In genomic region chr7:140594131-140594691, GRCh38 we compare ENCODE assay signal across 16 cellular contexts. TPM values are rescaled to one million over a fixed set of nuclear protein-coding genes. Genes with fewer than 3 reads are reported as not detected.
DNase-seq lines count a peak whose midpoint lies in the region; ATAC-seq and TF ChIP-seq lines count a peak whose summit lies in the region.
"Had no signal": no experiment of that assay in that cellular context is flagged by ENCODE, and none has a peak within 500 bp of the region (broad histone marks: within the 10 kb centered on the region; RNA-seq: fewer than 3 reads in every experiment).

No MANE protein-coding gene starts in this region.

- intact Hi-C loops in heart left ventricle (cut with DNase I) (loop anchor here in 1 of 10 donors (10.0 kb wide), 1 partner anchor 51 kb away; the partner anchor contains the start of gene DENND2A), cardiac septum (cut with DNase I) (loop anchor here (10.0 kb wide), 1 partner anchor 59 kb away; no protein-coding TSS in a partner anchor), left cardiac atrium (cut with DNase I) (no loop called here)

- no peaks in the 10 kb centered on the region for H3K27me3 ChIP-seq in heart left ventricle
- H3K27me3 ChIP-seq: Peyer's patch had no signal

- peak overlapping the region in 1 of 3 experiments; percentile 39 for H3K4me3 Mint-ChIP-seq in nephron
- no peak overlapping the region for H3K4me3 Mint-ChIP-seq in natural killer cell treated with Interleukin-12 subunit alpha and Interleukin-12 subunit beta and Interleukin-15 and Interleukin-18, amount 100 ng/mL, for 72 hours

- H3K36me3 Mint-ChIP-seq in nephron (ENCODE audit: low read depth), result peaks cover 5% of the 10 kb centered on the region
- no peaks in the 10 kb centered on the region for H3K36me3 Mint-ChIP-seq in natural killer cell treated with Interleukin-12 subunit alpha and Interleukin-12 subunit beta and Interleukin-15 and Interleukin-18, amount 100 ng/mL, for 72 hours

- TF ChIP-seq CTCF in heart left ventricle (IDR thresholded peaks at IDR 0.05) (no peak), nephron (IDR thresholded peaks at IDR 0.05; ENCODE audit: unreplicated experiment in 3 of 3) (no peak)

- 61 to 73% (median 71%) methylated on average over 13 of the region's 13 CpGs for WGBS in heart left ventricle, 4 donors

- no peaks in the 10 kb centered on the region for H3K9me3 ChIP-seq in heart left ventricle
- H3K9me3 ChIP-seq: Peyer's patch had no signal

- peaks cover 0 to 8% (median 0%) of the 10 kb centered on the region in 9 donors for H3K36me3 ChIP-seq in heart left ventricle
- H3K36me3 ChIP-seq: Peyer's patch had no signal

- no peak overlapping the region for H3K4me3 ChIP-seq in heart left ventricle
- H3K4me3 ChIP-seq: Peyer's patch had no signal

- ATAC-seq in heart left ventricle (peak; percentile 37 to 92 (median 62)), left cardiac atrium (peak in 1 of 2 donors; percentile 24)
- ATAC-seq in natural killer cell treated with Interleukin-12 subunit alpha and Interleukin-12 subunit beta and Interleukin-15 and Interleukin-18, amount 100 ng/mL, for 72 hours, result no peak
- ATAC-seq: HCT116 had no signal

- peak overlapping the region; percentile 77 to 92 (median 81) for H3K27ac Mint-ChIP-seq in nephron
- H3K27ac Mint-ChIP-seq in natural killer cell treated with Interleukin-12 subunit alpha and Interleukin-12 subunit beta and Interleukin-15 and Interleukin-18, amount 100 ng/mL, for 72 hours, result no peak overlapping the region

- no peaks in the 10 kb centered on the region for H3K27me3 Mint-ChIP-seq in nephron (ENCODE audit: low read depth)
- peaks cover 18 to 23% of the 10 kb centered on the region in 2 donors for H3K27me3 Mint-ChIP-seq in natural killer cell treated with Interleukin-12 subunit alpha and Interleukin-12 subunit beta and Interleukin-15 and Interleukin-18, amount 100 ng/mL, for 72 hours

- peaks cover 51% of the 10 kb centered on the region for H3K4me1 Mint-ChIP-seq in nephron
- peaks cover 5 to 9% of the 10 kb centered on the region in 2 donors for H3K4me1 Mint-ChIP-seq in natural killer cell treated with Interleukin-12 subunit alpha and Interleukin-12 subunit beta and Interleukin-15 and Interleukin-18, amount 100 ng/mL, for 72 hours (ENCODE audit: low read depth in 2 of 2)

- TF ChIP-seq POLR2A in heart left ventricle (IDR thresholded peaks at IDR 0.05), result no peak

- H3K9me3 Mint-ChIP-seq in nephron, result no peaks in the 10 kb centered on the region
- H3K9me3 Mint-ChIP-seq in natural killer cell treated with Interleukin-12 subunit alpha and Interleukin-12 subunit beta and Interleukin-15 and Interleukin-18, amount 100 ng/mL, for 72 hours, result no peaks in the 10 kb centered on the region

- H3K4me1 ChIP-seq in heart left ventricle, result peaks cover 0 to 36% (median 8%) of the 10 kb centered on the region in 12 donors
- H3K4me1 ChIP-seq: Peyer's patch had no signal

- peak overlapping the region in 7 of 12 donors; percentile 28 to 64 (median 43) for H3K27ac ChIP-seq in heart left ventricle
- H3K27ac ChIP-seq: Peyer's patch had no signal

- DNase-seq in heart left ventricle (peak in 4 of 5 donors; percentile 62 to 66 (median 63)), cardiac septum (ENCODE audit: low spot score) (no peak), left cardiac atrium (peak; percentile 38), hippocampal formation (lab: John Stamatoyannopoulos, UW) (no peak)
- DNase-seq in natural killer cell treated with Interleukin-12 subunit alpha and Interleukin-12 subunit beta and Interleukin-15 and Interleukin-18, amount 100 ng/mL, for 72 hours (ENCODE audit: low spot score), result no peak
- no peak for DNase-seq in activated CD4-positive, alpha-beta T cell treated with anti-CD3 and anti-CD28 coated beads for 48 hours
- DNase-seq in activated CD8-positive, alpha-beta memory T cell treated with anti-CD3 and anti-CD28 coated beads, Interleukin-2, amount 50 U/mL, for 48 hours, result no peak
- DNase-seq: C1 segment of cervical spinal cord, NCI-H1048, NCI-H2107, NCI-H345, NCI-H748 treated with DMSO at 0.1 percent for 48 hours, Peyer's patch, SHP77 treated with DMSO at 0.1 percent for 48 hours had no signal

RNA-seq across cellular contexts. Expression of gene DENND2A, which starts 46.4 kb away (rescaled TPM):
- 10 to 100 TPM in 6 of 9 donors, 1 to 10 TPM in 3; 6.7 to 17.9 (median 10.8) TPM for total RNA-seq in heart left ventricle
- polyA plus RNA-seq in heart left ventricle, result 1 to 10 TPM; 4.6 to 6.2 TPM
- total RNA-seq in cardiac septum, result 7.2 TPM
- 10 to 100 TPM in 1 of 2 donors, 1 to 10 TPM in 1; 9.6 to 19.0 TPM for total RNA-seq in left cardiac atrium
- not detected for total RNA-seq in natural killer cell treated with Interleukin-12 subunit alpha and Interleukin-12 subunit beta and Interleukin-15 and Interleukin-18, amount 100 ng/mL, for 72 hours

Comparison
In these comparisons a context has a peak if more than half of its experiments do, and no peak if none do; other contexts are left out.
1. DNase-seq: peak in heart left ventricle (4 of 5) and left cardiac atrium (single experiment); none in cardiac septum (single experiment), natural killer cell treated with Interleukin-12 subunit alpha and Interleukin-12 subunit beta and Interleukin-15 and Interleukin-18, amount 100 ng/mL, for 72 hours (single experiment), hippocampal formation (0 of 2), activated CD4-positive, alpha-beta T cell treated with anti-CD3 and anti-CD28 coated beads for 48 hours (single experiment) and activated CD8-positive, alpha-beta memory T cell treated with anti-CD3 and anti-CD28 coated beads, Interleukin-2, amount 50 U/mL, for 48 hours (single experiment).
2. ATAC-seq: peak in heart left ventricle (4 of 4); none in natural killer cell treated with Interleukin-12 subunit alpha and Interleukin-12 subunit beta and Interleukin-15 and Interleukin-18, amount 100 ng/mL, for 72 hours (0 of 2).
3. H3K27ac Mint-ChIP-seq: peak in nephron (3 of 3); none in natural killer cell treated with Interleukin-12 subunit alpha and Interleukin-12 subunit beta and Interleukin-15 and Interleukin-18, amount 100 ng/mL, for 72 hours (0 of 2).